In the genomic region with DNA sequence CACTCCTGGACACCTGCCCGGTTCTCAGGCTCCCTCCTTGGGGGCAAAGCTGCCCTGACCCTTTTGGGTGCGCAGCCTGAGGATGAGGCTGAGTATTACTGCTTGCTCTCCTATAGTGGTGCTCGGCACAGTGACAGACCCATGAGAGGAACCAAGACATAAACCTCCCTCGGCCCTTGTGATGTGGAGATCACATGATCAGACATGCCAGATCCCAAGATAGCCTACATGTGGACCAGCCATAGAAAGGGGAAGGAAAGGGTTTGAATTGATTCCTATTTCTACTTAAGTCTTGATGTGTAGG, we compare ENCODE assay signal across 19 cellular contexts.
DNase-seq lines count a peak whose midpoint lies in the region; ATAC-seq and TF ChIP-seq lines count a peak whose summit lies in the region.
"Had no signal": no experiment of that assay in that cellular context is flagged by ENCODE, and none has a peak within 500 bp of the region (broad histone marks: within the 10 kb centered on the region; RNA-seq: fewer than 3 reads in every experiment).

No MANE protein-coding gene starts in this region.

- intact Hi-C loops in mucosa of descending colon (cut with DNase I, micrococcal nuclease): no loop called here

- H3K27ac ChIP-seq in BLaER1 (peak overlapping the region; percentile 86), SU-DHL-6 (ENCODE audit: low read depth, low read length) (peak overlapping the region; percentile 60)
- H3K27ac ChIP-seq: suprapubic skin, uterus had no signal

- H3K27me3 Mint-ChIP-seq in activated naive CD8-positive, alpha-beta T cell treated with anti-CD3 and anti-CD28 coated beads, Interleukin-2, amount 50 U/mL, for 24 hours: peaks cover 13% of the 10 kb centered on the region

- ATAC-seq in mucosa of descending colon (peak; percentile 23), HG02885 (IDR thresholded peaks at IDR 0.05; ENCODE audit: poor library complexity, unreplicated experiment) (no peak), GM19452 (IDR thresholded peaks at IDR 0.05; ENCODE audit: unreplicated experiment) (no peak)
- no peak for ATAC-seq in activated naive CD8-positive, alpha-beta T cell treated with anti-CD3 and anti-CD28 coated beads, Interleukin-2, amount 50 U/mL, for 24 hours
- ATAC-seq: left lobe of liver had no signal

- H3K27me3 ChIP-seq in BLaER1 (no peaks in the 10 kb centered on the region), Loucy (ENCODE audit: insufficient read depth, low read length, poor library complexity, severe bottlenecking) (no peaks in the 10 kb centered on the region), SU-DHL-6 (ENCODE audit: low read length) (no peaks in the 10 kb centered on the region)
- H3K27me3 ChIP-seq: uterus had no signal

- no peaks in the 10 kb centered on the region for H3K36me3 ChIP-seq in BLaER1
- no peaks in the 10 kb centered on the region for H3K36me3 ChIP-seq in Loucy (ENCODE audit: insufficient read depth, low read length)
- H3K36me3 ChIP-seq in SU-DHL-6 (ENCODE audit: low read length): no peaks in the 10 kb centered on the region
- no peaks in the 10 kb centered on the region for H3K36me3 ChIP-seq in mucosa of descending colon (ENCODE audit: low read depth)
- H3K36me3 ChIP-seq: suprapubic skin, uterus had no signal

- no peak overlapping the region for H3K27ac Mint-ChIP-seq in activated naive CD8-positive, alpha-beta T cell treated with anti-CD3 and anti-CD28 coated beads, Interleukin-2, amount 50 U/mL, for 24 hours
- H3K27ac Mint-ChIP-seq: CD4-positive, CD25-positive, alpha-beta regulatory T cell had no signal

- no peaks in the 10 kb centered on the region for H3K36me3 Mint-ChIP-seq in activated naive CD8-positive, alpha-beta T cell treated with anti-CD3 and anti-CD28 coated beads, Interleukin-2, amount 50 U/mL, for 24 hours (ENCODE audit: low read depth)
- H3K36me3 Mint-ChIP-seq: CD4-positive, CD25-positive, alpha-beta regulatory T cell had no signal

- H2AFZ ChIP-seq in Loucy (ENCODE audit: low read length) (no peak overlapping the region), SU-DHL-6 (ENCODE audit: low read depth, low read length, severe bottlenecking) (no peak overlapping the region)

- H3K4me1 ChIP-seq in BLaER1: peaks cover 88% of the 10 kb centered on the region
- H3K4me1 ChIP-seq in Loucy (ENCODE audit: insufficient read depth, low read length, poor library complexity, severe bottlenecking): peaks cover 17% of the 10 kb centered on the region
- no peaks in the 10 kb centered on the region for H3K4me1 ChIP-seq in mucosa of descending colon (ENCODE audit: low read depth)
- H3K4me1 ChIP-seq: suprapubic skin, uterus had no signal

- no peaks in the 10 kb centered on the region for H3K79me2 ChIP-seq in Loucy (ENCODE audit: insufficient read depth, low read length)
- H3K79me2 ChIP-seq in SU-DHL-6 (ENCODE audit: insufficient read depth, low read length): no peaks in the 10 kb centered on the region

- H3K9me3 ChIP-seq in BLaER1: no peaks in the 10 kb centered on the region
- no peaks in the 10 kb centered on the region for H3K9me3 ChIP-seq in Loucy (ENCODE audit: insufficient read depth, low read depth, low read length)
- H3K9me3 ChIP-seq in SU-DHL-6 (ENCODE audit: insufficient read depth, low read length): no peaks in the 10 kb centered on the region
- no peaks in the 10 kb centered on the region for H3K9me3 ChIP-seq in mucosa of descending colon
- H3K9me3 ChIP-seq: suprapubic skin, uterus had no signal

- no peak overlapping the region for H3K4me3 Mint-ChIP-seq in activated naive CD8-positive, alpha-beta T cell treated with anti-CD3 and anti-CD28 coated beads, Interleukin-2, amount 50 U/mL, for 24 hours

- TF ChIP-seq CTCF in Loucy (conservative IDR thresholded peaks at IDR 0.05; ENCODE audit: low read length) (no peak), SU-DHL-6 (IDR thresholded peaks at IDR 0.05; ENCODE audit: insufficient read depth, low read length, poor library complexity, severe bottlenecking) (no peak), mucosa of descending colon (IDR thresholded peaks at IDR 0.05) (no peak)

- no peaks in the 10 kb centered on the region for H4K20me1 ChIP-seq in BLaER1
- no peaks in the 10 kb centered on the region for H4K20me1 ChIP-seq in Loucy (ENCODE audit: insufficient read depth, low read length, poor library complexity, severe bottlenecking)
- no peaks in the 10 kb centered on the region for H4K20me1 ChIP-seq in SU-DHL-6 (ENCODE audit: low read depth, low read length)

- H3K9ac ChIP-seq in BLaER1 (peak overlapping the region; percentile 72), Loucy (ENCODE audit: low read depth, low read length, poor library complexity, severe bottlenecking) (no peak overlapping the region), SU-DHL-6 (ENCODE audit: low read length) (peak overlapping the region; percentile 46)

- H3K4me1 Mint-ChIP-seq in activated naive CD8-positive, alpha-beta T cell treated with anti-CD3 and anti-CD28 coated beads, Interleukin-2, amount 50 U/mL, for 24 hours: no peaks in the 10 kb centered on the region
- H3K4me1 Mint-ChIP-seq: CD4-positive, CD25-positive, alpha-beta regulatory T cell had no signal

- H3K9me3 Mint-ChIP-seq in activated naive CD8-positive, alpha-beta T cell treated with anti-CD3 and anti-CD28 coated beads, Interleukin-2, amount 50 U/mL, for 24 hours: no peaks in the 10 kb centered on the region

- peak in 1 of 3 donors; percentile 27 for DNase-seq in mucosa of descending colon
- DNase-seq in activated naive CD8-positive, alpha-beta T cell treated with anti-CD3 and anti-CD28 coated beads, Interleukin-2, amount 50 U/mL, for 24 hours: no peak
- no peak for DNase-seq in activated effector memory CD4-positive, alpha-beta T cell treated with anti-CD3 and anti-CD28 coated beads, Interleukin-2, amount 50 U/mL, for 16 hours
- DNase-seq: activated CD4-positive, CD25-positive, alpha-beta regulatory T cell treated with anti-CD3 and anti-CD28 coated beads, Interleukin-2, amount 50 U/mL, for 72 hours; activated naive CD4-positive, alpha-beta T cell treated with Interleukin-2 at 50 U/mL for 16 hours; activated T-cell treated with anti-CD3 and anti-CD28 coated beads, Interleukin-2, amount 50 U/mL, for 1 hour; CD4-positive, CD25-positive, alpha-beta regulatory T cell; cortex of kidney; NCI-H1105; NCI-H510A; posterior cingulate gyrus; uterus had no signal

- no peaks in the 10 kb centered on the region for H3K9me2 ChIP-seq in Loucy (replicated peaks; ENCODE audit: low read depth, low read length)
- no peaks in the 10 kb centered on the region for H3K9me2 ChIP-seq in SU-DHL-6 (replicated peaks; ENCODE audit: insufficient read depth, low read length)

- H3F3A ChIP-seq in Loucy (ENCODE audit: low read depth) (no peaks in the 10 kb centered on the region), SU-DHL-6 (ENCODE audit: insufficient read depth) (0 out of 2 replicates have a peak, but pooled peaks cover 4% of the 10 kb centered on the region)

- peak overlapping the region; percentile 89 for H3K4me2 ChIP-seq in BLaER1
- peak overlapping the region; percentile 8 for H3K4me2 ChIP-seq in Loucy (ENCODE audit: low read depth, low read length, poor library complexity, severe bottlenecking)
- peak overlapping the region; percentile 52 for H3K4me2 ChIP-seq in SU-DHL-6 (ENCODE audit: low read depth, low read length, poor library complexity, severe bottlenecking)

- peak overlapping the region; percentile 47 for H3K4me3 ChIP-seq in BLaER1
- no peak overlapping the region for H3K4me3 ChIP-seq in Loucy (ENCODE audit: low read length, poor library complexity, severe bottlenecking)
- no peak overlapping the region for H3K4me3 ChIP-seq in SU-DHL-6 (ENCODE audit: insufficient read depth, low read length, poor library complexity, severe bottlenecking)
- H3K4me3 ChIP-seq in mucosa of descending colon: no peak overlapping the region
- H3K4me3 ChIP-seq: suprapubic skin, uterus had no signal

Comparison
In these comparisons a context has a peak if more than half of its experiments do, and no peak if none do; other contexts are left out.
1. H3K4me2 ChIP-seq: peak in every context shown above with its lines; median percentile 89 in BLaER1; 52 in SU-DHL-6; 8 in Loucy.